In genomic region chr14:105198588-105198987, GRCh38 we compare ENCODE assay signal across 17 cellular contexts. TPM values are rescaled to one million over a fixed set of nuclear protein-coding genes. Genes with fewer than 3 reads are reported as not detected.
DNase-seq lines count a peak whose midpoint lies in the region; ATAC-seq and TF ChIP-seq lines count a peak whose summit lies in the region.
"Had no signal": no experiment of that assay in that cellular context is flagged by ENCODE, and none has a peak within 500 bp of the region (broad histone marks: within the 10 kb centered on the region; RNA-seq: fewer than 3 reads in every experiment).

No MANE protein-coding gene starts in this region.

- no peak overlapping the region for H3K4me3 Mint-ChIP-seq in type B pancreatic cell
- H3K4me3 Mint-ChIP-seq: activated naive CD4-positive, alpha-beta T cell treated with anti-CD3 and anti-CD28 coated beads, Interleukin-2, amount 10 ng/mL, durations not matched to agents 7 days and 5 days; brain; T-helper 17 cell had no signal

- no peaks in the 10 kb centered on the region for H3K36me3 Mint-ChIP-seq in type B pancreatic cell
- H3K36me3 Mint-ChIP-seq: activated naive CD4-positive, alpha-beta T cell treated with anti-CD3 and anti-CD28 coated beads, Interleukin-2, amount 10 ng/mL, durations not matched to agents 7 days and 5 days; brain had no signal

- no peaks in the 10 kb centered on the region for H3K36me3 ChIP-seq in left ventricle myocardium inferior
- H3K36me3 ChIP-seq in lower lobe of right lung: no peaks in the 10 kb centered on the region

- TF ChIP-seq CTCF in left ventricle myocardium inferior (IDR thresholded peaks at IDR 0.05; ENCODE audit: borderline replicate concordance): no peak
- peak; percentile 5 for TF ChIP-seq CTCF in astrocyte of the cerebellum (IDR thresholded peaks at IDR 0.05; ENCODE audit: low read depth, low read length, missing control alignments)
- no peak for TF ChIP-seq CTCF in lower lobe of right lung (IDR thresholded peaks at IDR 0.05)
- peak; percentile 53 for TF ChIP-seq CTCF in type B pancreatic cell (conservative IDR thresholded peaks at IDR 0.05)

- peak overlapping the region; percentile 43 for H3K27ac Mint-ChIP-seq in type B pancreatic cell
- H3K27ac Mint-ChIP-seq: activated naive CD4-positive, alpha-beta T cell treated with anti-CD3 and anti-CD28 coated beads, Interleukin-2, amount 10 ng/mL, durations not matched to agents 7 days and 5 days; brain; T-helper 17 cell had no signal

- in situ Hi-C loops in astrocyte of the cerebellum (cut with HindIII; ENCODE audit: low sequenced_read_pairs): loop anchor here (25.0 kb wide), 1 partner anchor 89 kb away; no protein-coding TSS in a partner anchor

- H3K4me3 ChIP-seq in left ventricle myocardium inferior (peak overlapping the region; percentile 37), astrocyte of the cerebellum (ENCODE audit: low read depth, low read length) (no peak overlapping the region), lower lobe of right lung (peak overlapping the region; percentile 6)

- peaks cover 14% of the 10 kb centered on the region for H3K27me3 Mint-ChIP-seq in type B pancreatic cell

- DNase-seq in left ventricle myocardium inferior (no peak), left ventricle myocardium superior (no peak), astrocyte of the cerebellum (ENCODE audit: low read depth) (no peak), lower lobe of right lung (no peak), type B pancreatic cell (ENCODE audit: extremely low spot score, unreplicated experiment) (no peak), HUDEP-2 (lab: John Stamatoyannopoulos, UW; ENCODE audit: unreplicated experiment in 76 of 76) (no peak), activated T-cell treated with anti-CD3 and anti-CD28 coated beads for 4 hours (no peak)
- no peak for DNase-seq in activated CD4-positive, alpha-beta T cell treated with anti-CD3 and anti-CD28 coated beads for 1 hour
- DNase-seq: activated naive CD4-positive, alpha-beta T cell treated with anti-CD3 and anti-CD28 coated beads, Interleukin-2, amount 10 ng/mL, durations not matched to agents 7 days and 5 days; Calu3; midbrain; NCI-H1417; small intestine; T-helper 17 cell had no signal

- H3K4me1 Mint-ChIP-seq in type B pancreatic cell (ENCODE audit: unreplicated experiment): no peaks in the 10 kb centered on the region

- no peaks in the 10 kb centered on the region for H3K9me3 Mint-ChIP-seq in type B pancreatic cell
- H3K9me3 Mint-ChIP-seq: activated naive CD4-positive, alpha-beta T cell treated with anti-CD3 and anti-CD28 coated beads, Interleukin-2, amount 10 ng/mL, durations not matched to agents 7 days and 5 days; brain had no signal

- intact Hi-C loops in left ventricle myocardium inferior (cut with micrococcal nuclease) (no loop called here), left ventricle myocardium superior (cut with micrococcal nuclease) (no loop called here), lower lobe of right lung (cut with DNase I) (no loop called here)

- H3K4me1 ChIP-seq in left ventricle myocardium inferior: peaks cover 94% of the 10 kb centered on the region
- H3K4me1 ChIP-seq in lower lobe of right lung: peaks cover 83% of the 10 kb centered on the region

- no peak for ATAC-seq in left ventricle myocardium superior
- no peak for ATAC-seq in lower lobe of right lung
- ATAC-seq: T-helper 17 cell had no signal

- H3K27ac ChIP-seq in left ventricle myocardium inferior (replicated peaks) (peak overlapping the region; percentile 95), lower lobe of right lung (peak overlapping the region; percentile 80)
- H3K27ac ChIP-seq: KMS-11, RWPE1 had no signal

- H3K9me3 ChIP-seq in left ventricle myocardium inferior (replicated peaks) (no peaks in the 10 kb centered on the region), lower lobe of right lung (no peaks in the 10 kb centered on the region)

- H3K27me3 ChIP-seq in left ventricle myocardium inferior (ENCODE audit: low read depth) (peaks cover 69% of the 10 kb centered on the region), lower lobe of right lung (ENCODE audit: low read depth) (peaks cover 72% of the 10 kb centered on the region)

RNA-seq across cellular contexts. Expression of gene NUDT14, which starts 17.5 kb away (rescaled TPM):
- total RNA-seq in left ventricle myocardium inferior (22.9 TPM), left ventricle myocardium superior (34.7 TPM), lower lobe of right lung (54.5 TPM), type B pancreatic cell (ENCODE audit: low replicate concordance) (33.3 and 49.6 TPM in 2 replicates)

RNA-seq across cellular contexts. Expression of gene JAG2, which starts 30.0 kb away (rescaled TPM):
- total RNA-seq in left ventricle myocardium inferior (26.1 TPM), left ventricle myocardium superior (33.6 TPM), lower lobe of right lung (29.2 TPM), type B pancreatic cell (ENCODE audit: low replicate concordance) (16.5 and 37.1 TPM in 2 replicates)

RNA-seq across cellular contexts. Expression of gene BTBD6, which starts 49.7 kb away (rescaled TPM):
- total RNA-seq in left ventricle myocardium inferior (45.3 TPM), left ventricle myocardium superior (51.6 TPM), lower lobe of right lung (53.0 TPM), type B pancreatic cell (ENCODE audit: low replicate concordance) (38.8 and 44.7 TPM in 2 replicates)

Comparison
In these comparisons a context has a peak if more than half of its experiments do, and no peak if none do; other contexts are left out.
1. CTCF ChIP-seq: peak in astrocyte of the cerebellum (single experiment) and type B pancreatic cell (single experiment); none in left ventricle myocardium inferior (single experiment) and lower lobe of right lung (single experiment).